In the genomic region with DNA sequence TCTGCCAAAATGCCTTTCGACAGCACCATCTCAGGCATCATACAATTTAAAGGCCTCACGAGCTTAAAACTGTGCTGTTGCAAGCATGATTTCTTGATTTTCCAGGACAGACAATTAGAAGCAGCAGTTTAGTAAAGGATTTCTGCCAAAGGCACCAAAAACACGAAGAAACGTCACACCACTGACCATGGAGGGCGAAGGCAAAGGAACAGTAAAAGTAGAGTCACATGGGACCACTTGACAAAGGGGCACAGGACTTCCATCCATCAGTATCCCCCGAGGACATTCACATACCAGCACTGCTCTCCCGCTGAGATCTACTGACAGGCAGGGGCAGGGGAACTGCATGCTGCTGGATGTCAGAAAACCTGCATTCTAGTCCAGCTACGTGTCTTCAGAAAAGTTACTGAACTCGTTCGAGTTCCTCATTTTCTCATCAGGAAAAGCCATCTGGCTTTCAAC, we compare ENCODE assay signal across 14 cellular contexts.
DNase-seq lines count a peak whose midpoint lies in the region; ATAC-seq and TF ChIP-seq lines count a peak whose summit lies in the region.
"Had no signal": no experiment of that assay in that cellular context is flagged by ENCODE, and none has a peak within 500 bp of the region (broad histone marks: within the 10 kb centered on the region; RNA-seq: fewer than 3 reads in every experiment).

No MANE protein-coding gene starts in this region.

- intact Hi-C loops in activated T-helper 2 cell treated with anti-CD3 and anti-CD28 coated beads, Interferon-gamma antibody, Interleukin-2, Interleukin-4, amounts not matched to agents 10 μg/mL and 5 μg/mL and 100 μg/mL, durations not matched to agents 14 hours and 24 hours and 36 hours (cut with micrococcal nuclease) = no loop called here
- intact Hi-C loops in sigmoid colon (cut with DNase I) = no loop called here

- TF ChIP-seq EP300 in sigmoid colon (IDR thresholded peaks at IDR 0.05) = no peak

- no peak for ATAC-seq in SK-N-SH treated with all-trans-retinoic acid at 6 μM for 48 hours
- no peak for ATAC-seq in HG03097 (IDR thresholded peaks at IDR 0.05; ENCODE audit: low FRiP score, unreplicated experiment)
- ATAC-seq in GM18868 (IDR thresholded peaks at IDR 0.05; ENCODE audit: unreplicated experiment) = no peak
- ATAC-seq: T-helper 17 cell had no signal

- peaks cover 4% of the 10 kb centered on the region for H3K36me3 ChIP-seq in H7 (replicated peaks; ENCODE audit: control insufficient read depth, insufficient read depth, low read length)
- H3K36me3 ChIP-seq in sigmoid colon = peaks cover 0 to 18% (median under 1%) of the 10 kb centered on the region in 4 donors

- H3K27ac ChIP-seq in sigmoid colon = no peak overlapping the region
- H3K27ac ChIP-seq: ascending aorta, esophagus muscularis mucosa had no signal

- no peaks in the 10 kb centered on the region for H3K27me3 Mint-ChIP-seq in activated T-helper 2 cell treated with anti-CD3 and anti-CD28 coated beads, Interferon-gamma antibody, Interleukin-2, Interleukin-4, amounts not matched to agents 10 μg/mL and 5 μg/mL and 100 μg/mL, durations not matched to agents 14 hours and 24 hours and 36 hours (ENCODE audit: low read depth)
- H3K27me3 Mint-ChIP-seq: stimulated activated naive CD8-positive, alpha-beta T cell treated with anti-CD3 and anti-CD28 coated beads, Interleukin-15, Interleukin-2, amounts not matched to agents 100 ng/mL and 50 ng/mL, for 24 hours; T-helper 17 cell had no signal

- H3K9me3 Mint-ChIP-seq in activated T-helper 2 cell treated with anti-CD3 and anti-CD28 coated beads, Interferon-gamma antibody, Interleukin-2, Interleukin-4, amounts not matched to agents 10 μg/mL and 5 μg/mL and 100 μg/mL, durations not matched to agents 14 hours and 24 hours and 36 hours = no peaks in the 10 kb centered on the region
- H3K9me3 Mint-ChIP-seq: stimulated activated naive CD8-positive, alpha-beta T cell treated with anti-CD3 and anti-CD28 coated beads, Interleukin-15, Interleukin-2, amounts not matched to agents 100 ng/mL and 50 ng/mL, for 24 hours had no signal

- TF ChIP-seq CTCF in fibroblast of villous mesenchyme (IDR thresholded peaks at IDR 0.05; ENCODE audit: insufficient read depth, low read depth, low read length) = no peak
- TF ChIP-seq CTCF in sigmoid colon (IDR thresholded peaks at IDR 0.05) = no peak

- H3K4me3 Mint-ChIP-seq in activated T-helper 2 cell treated with anti-CD3 and anti-CD28 coated beads, Interferon-gamma antibody, Interleukin-2, Interleukin-4, amounts not matched to agents 10 μg/mL and 5 μg/mL and 100 μg/mL, durations not matched to agents 14 hours and 24 hours and 36 hours (ENCODE audit: low read depth) = no peak overlapping the region
- H3K4me3 Mint-ChIP-seq: stimulated activated naive CD8-positive, alpha-beta T cell treated with anti-CD3 and anti-CD28 coated beads, Interleukin-15, Interleukin-2, amounts not matched to agents 100 ng/mL and 50 ng/mL, for 24 hours; T-helper 17 cell had no signal

- peaks cover 0 to 7% (median 0%) of the 10 kb centered on the region in 4 donors for H3K4me1 ChIP-seq in sigmoid colon
- H3K4me1 ChIP-seq: ascending aorta had no signal

- H3K27ac Mint-ChIP-seq in activated T-helper 2 cell treated with anti-CD3 and anti-CD28 coated beads, Interferon-gamma antibody, Interleukin-2, Interleukin-4, amounts not matched to agents 10 μg/mL and 5 μg/mL and 100 μg/mL, durations not matched to agents 14 hours and 24 hours and 36 hours = peak overlapping the region; percentile 17
- H3K27ac Mint-ChIP-seq: stimulated activated naive CD8-positive, alpha-beta T cell treated with anti-CD3 and anti-CD28 coated beads, Interleukin-15, Interleukin-2, amounts not matched to agents 100 ng/mL and 50 ng/mL, for 24 hours; T-helper 17 cell had no signal

- TF ChIP-seq POLR2A in sigmoid colon (IDR thresholded peaks at IDR 0.05) = no peak

- no peak overlapping the region for H3K4me3 ChIP-seq in H7 (ENCODE audit: insufficient read depth, low read depth, low read length)
- H3K4me3 ChIP-seq in fibroblast of villous mesenchyme (ENCODE audit: low read depth, low read length) = no peak overlapping the region
- H3K4me3 ChIP-seq in sigmoid colon = no peak overlapping the region
- H3K4me3 ChIP-seq: ascending aorta, esophagus muscularis mucosa had no signal

- WGBS in sigmoid colon, 2 donors = 73 to 78% methylated on average over 10 of the region's 10 CpGs

- peaks cover 74% of the 10 kb centered on the region for H3K36me3 Mint-ChIP-seq in activated T-helper 2 cell treated with anti-CD3 and anti-CD28 coated beads, Interferon-gamma antibody, Interleukin-2, Interleukin-4, amounts not matched to agents 10 μg/mL and 5 μg/mL and 100 μg/mL, durations not matched to agents 14 hours and 24 hours and 36 hours (ENCODE audit: low read depth)

- H3K9me3 ChIP-seq in sigmoid colon = no peaks in the 10 kb centered on the region
- H3K9me3 ChIP-seq: ascending aorta, esophagus muscularis mucosa had no signal

- H3K27me3 ChIP-seq in H7 (ENCODE audit: control insufficient read depth, insufficient read depth, low read length) (no peaks in the 10 kb centered on the region), sigmoid colon (no peaks in the 10 kb centered on the region)
- H3K27me3 ChIP-seq: ascending aorta, esophagus muscularis mucosa had no signal

- DNase-seq in H7 (peak; percentile 73), fibroblast of villous mesenchyme (ENCODE audit: low read depth) (peak; percentile 54), sigmoid colon (peak; percentile 28)
- no peak for DNase-seq in activated T-helper 2 cell treated with anti-CD3 and anti-CD28 coated beads, Interferon-gamma antibody, Interleukin-2, Interleukin-4, amounts not matched to agents 10 μg/mL and 5 μg/mL and 100 μg/mL, durations not matched to agents 14 hours and 24 hours and 36 hours (ENCODE audit: low spot score)
- no peak for DNase-seq in stimulated activated CD4-positive, alpha-beta T cell treated with anti-CD3 and anti-CD28 coated beads, Interleukin-2, amount 100 ng/mL, for 24 hours
- DNase-seq: NCI-H1092, nucleus accumbens, T-helper 17 cell had no signal

- peaks cover 18% of the 10 kb centered on the region for H3K4me1 Mint-ChIP-seq in activated T-helper 2 cell treated with anti-CD3 and anti-CD28 coated beads, Interferon-gamma antibody, Interleukin-2, Interleukin-4, amounts not matched to agents 10 μg/mL and 5 μg/mL and 100 μg/mL, durations not matched to agents 14 hours and 24 hours and 36 hours (ENCODE audit: low read depth)

TF ChIP-seq in SK-N-SH treated with all-trans-retinoic acid at 6 μM for 48 hours, 23 proteins besides CTCF, POLR2A, EP300 and RAD21 (continues in another document):
- TF ChIP-seq ARNTL (CRISPR knock-in tag; IDR thresholded peaks at IDR 0.05; ENCODE audit: borderline replicate concordance, low read depth) (no peak), GLIS3 (CRISPR knock-in tag; IDR thresholded peaks at IDR 0.05) (no peak), OSR1 (CRISPR knock-in tag; IDR thresholded peaks at IDR 0.05) (no peak), CSDC2 (CRISPR knock-in tag; IDR thresholded peaks at IDR 0.05) (no peak)
- TF ChIP-seq, protein P1, sequence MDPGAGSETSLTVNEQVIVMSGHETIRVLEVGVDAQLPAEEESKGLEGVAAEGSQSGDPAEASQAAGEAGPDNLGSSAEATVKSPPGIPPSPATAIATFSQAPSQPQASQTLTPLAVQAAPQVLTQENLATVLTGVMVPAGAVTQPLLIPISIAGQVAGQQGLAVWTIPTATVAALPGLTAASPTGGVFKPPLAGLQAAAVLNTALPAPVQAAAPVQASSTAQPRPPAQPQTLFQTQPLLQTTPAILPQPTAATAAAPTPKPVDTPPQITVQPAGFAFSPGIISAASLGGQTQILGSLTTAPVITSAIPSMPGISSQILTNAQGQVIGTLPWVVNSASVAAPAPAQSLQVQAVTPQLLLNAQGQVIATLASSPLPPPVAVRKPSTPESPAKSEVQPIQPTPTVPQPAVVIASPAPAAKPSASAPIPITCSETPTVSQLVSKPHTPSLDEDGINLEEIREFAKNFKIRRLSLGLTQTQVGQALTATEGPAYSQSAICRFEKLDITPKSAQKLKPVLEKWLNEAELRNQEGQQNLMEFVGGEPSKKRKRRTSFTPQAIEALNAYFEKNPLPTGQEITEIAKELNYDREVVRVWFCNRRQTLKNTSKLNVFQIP (CRISPR knock-in tag; IDR thresholded peaks at IDR 0.05; ENCODE audit: borderline replicate concordance, low read depth) = no peak
- TF ChIP-seq, protein P2, sequence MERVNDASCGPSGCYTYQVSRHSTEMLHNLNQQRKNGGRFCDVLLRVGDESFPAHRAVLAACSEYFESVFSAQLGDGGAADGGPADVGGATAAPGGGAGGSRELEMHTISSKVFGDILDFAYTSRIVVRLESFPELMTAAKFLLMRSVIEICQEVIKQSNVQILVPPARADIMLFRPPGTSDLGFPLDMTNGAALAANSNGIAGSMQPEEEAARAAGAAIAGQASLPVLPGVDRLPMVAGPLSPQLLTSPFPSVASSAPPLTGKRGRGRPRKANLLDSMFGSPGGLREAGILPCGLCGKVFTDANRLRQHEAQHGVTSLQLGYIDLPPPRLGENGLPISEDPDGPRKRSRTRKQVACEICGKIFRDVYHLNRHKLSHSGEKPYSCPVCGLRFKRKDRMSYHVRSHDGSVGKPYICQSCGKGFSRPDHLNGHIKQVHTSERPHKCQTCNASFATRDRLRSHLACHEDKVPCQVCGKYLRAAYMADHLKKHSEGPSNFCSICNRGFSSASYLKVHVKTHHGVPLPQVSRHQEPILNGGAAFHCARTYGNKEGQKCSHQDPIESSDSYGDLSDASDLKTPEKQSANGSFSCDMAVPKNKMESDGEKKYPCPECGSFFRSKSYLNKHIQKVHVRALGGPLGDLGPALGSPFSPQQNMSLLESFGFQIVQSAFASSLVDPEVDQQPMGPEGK (CRISPR knock-in tag; IDR thresholded peaks at IDR 0.05; ENCODE audit: borderline replicate concordance) = no peak

Comparison
In these comparisons a context has a peak if more than half of its experiments do, and no peak if none do; other contexts are left out.
1. DNase-seq: peak in H7 (single experiment), fibroblast of villous mesenchyme (single experiment) and sigmoid colon (single experiment); none in activated T-helper 2 cell treated with anti-CD3 and anti-CD28 coated beads, Interferon-gamma antibody, Interleukin-2, Interleukin-4, amounts not matched to agents 10 μg/mL and 5 μg/mL and 100 μg/mL, durations not matched to agents 14 hours and 24 hours and 36 hours (single experiment) and stimulated activated CD4-positive, alpha-beta T cell treated with anti-CD3 and anti-CD28 coated beads, Interleukin-2, amount 100 ng/mL, for 24 hours (0 of 2).